In genomic region chr11:9386086-9386485, GRCh38 we compare ENCODE assay signal across 8 cellular contexts. TPM values are rescaled to one million over a fixed set of nuclear protein-coding genes. Genes with fewer than 3 reads are reported as not detected.
DNase-seq lines count a peak whose midpoint lies in the region; ATAC-seq and TF ChIP-seq lines count a peak whose summit lies in the region.
"Had no signal": no experiment of that assay in that cellular context is flagged by ENCODE, and none has a peak within 500 bp of the region (broad histone marks: within the 10 kb centered on the region; RNA-seq: fewer than 3 reads in every experiment).

No MANE protein-coding gene starts in this region.

- DNase-seq in HAP-1 (ENCODE audit: low spot score in 2 of 2) = no peak
- no peak for DNase-seq in WERI-Rb-1
- no peak for DNase-seq in fibroblast of the aortic adventitia (ENCODE audit: low read depth)
- no peak for DNase-seq in stimulated activated CD4-positive, alpha-beta T cell treated with anti-CD3 and anti-CD28 coated beads, Interleukin-12 subunit alpha, Interleukin-12 subunit beta, amount 100 ng/mL, for 4 hours
- no peak for DNase-seq in NOMO-1 treated with DMSO at 0.1 percent for 48 hours (lab: John Stamatoyannopoulos, UW; ENCODE audit: unreplicated experiment)
- DNase-seq: nucleus accumbens had no signal

- in situ Hi-C loops in HAP-1 (cut with MboI; ENCODE audit: low sequenced_read_pairs) = loop anchor here (5.0 kb wide), 1 partner anchor 74 kb away; the partner anchor contains the start of gene TMEM41B

- TF ChIP-seq CTCF in WERI-Rb-1 (IDR thresholded peaks at IDR 0.05; ENCODE audit: low read depth, low read length) = no peak
- no peak for TF ChIP-seq CTCF in fibroblast of the aortic adventitia (IDR thresholded peaks at IDR 0.05; ENCODE audit: insufficient read depth, low read length)

- H3K27me3 ChIP-seq in HAP-1 (ENCODE audit: low read depth) (no peaks in the 10 kb centered on the region), WERI-Rb-1 (ENCODE audit: insufficient read depth, low read depth, severe bottlenecking) (no peaks in the 10 kb centered on the region), skeletal muscle tissue (ENCODE audit: control insufficient read depth in 3 of 3, insufficient read depth in 3 of 3, low read length in 3 of 3) (no peaks in the 10 kb centered on the region)

- H3K27ac ChIP-seq in WERI-Rb-1 (no peak overlapping the region), skeletal muscle tissue (ENCODE audit: low read depth, low read length) (no peak overlapping the region)

- H3K9me3 ChIP-seq in HAP-1 (no peaks in the 10 kb centered on the region), WERI-Rb-1 (ENCODE audit: severe bottlenecking) (no peaks in the 10 kb centered on the region), skeletal muscle tissue (ENCODE audit: control insufficient read depth in 3 of 3, low read length in 3 of 3) (no peaks in the 10 kb centered on the region)

- peak overlapping the region in 2 of 3 donors; percentile 97 to 98 for H3K9ac ChIP-seq in skeletal muscle tissue (ENCODE audit: low read depth in 1 of 3, low read length in 3 of 3)

- peaks cover 16% of the 10 kb centered on the region for H3K4me1 ChIP-seq in HAP-1
- peaks cover 13 to 17% (median 17%) of the 10 kb centered on the region in 3 donors for H3K4me1 ChIP-seq in skeletal muscle tissue (ENCODE audit: control insufficient read depth in 3 of 3, insufficient read depth in 3 of 3, low read length in 3 of 3)

- H3K36me3 ChIP-seq in HAP-1 (replicated peaks) (peaks cover 32% of the 10 kb centered on the region), WERI-Rb-1 (peaks cover 45% of the 10 kb centered on the region), skeletal muscle tissue (ENCODE audit: control insufficient read depth in 3 of 3, insufficient read depth in 3 of 3, low read length in 3 of 3) (no peaks in the 10 kb centered on the region)

- ATAC-seq in HG03196 (IDR thresholded peaks at IDR 0.05; ENCODE audit: unreplicated experiment) = no peak

- H3K4me3 ChIP-seq in HAP-1 (peak overlapping the region; percentile 90), WERI-Rb-1 (ENCODE audit: low read depth, low read length) (peak overlapping the region; percentile 76), fibroblast of the aortic adventitia (ENCODE audit: low read depth, low read length) (peak overlapping the region; percentile 91), skeletal muscle tissue (ENCODE audit: low read length in 3 of 3) (peak overlapping the region in 1 of 3 donors; percentile 89)

RNA-seq across cellular contexts. Expression of gene IPO7, which starts 1.6 kb away (rescaled TPM):
- 115 and 181 TPM in 2 replicates for total RNA-seq in fibroblast of the aortic adventitia (ENCODE audit: low replicate concordance)
- 107 TPM for total RNA-seq in skeletal muscle tissue
